ENCODE assay signal across 1 cellular context in the genomic region with DNA sequence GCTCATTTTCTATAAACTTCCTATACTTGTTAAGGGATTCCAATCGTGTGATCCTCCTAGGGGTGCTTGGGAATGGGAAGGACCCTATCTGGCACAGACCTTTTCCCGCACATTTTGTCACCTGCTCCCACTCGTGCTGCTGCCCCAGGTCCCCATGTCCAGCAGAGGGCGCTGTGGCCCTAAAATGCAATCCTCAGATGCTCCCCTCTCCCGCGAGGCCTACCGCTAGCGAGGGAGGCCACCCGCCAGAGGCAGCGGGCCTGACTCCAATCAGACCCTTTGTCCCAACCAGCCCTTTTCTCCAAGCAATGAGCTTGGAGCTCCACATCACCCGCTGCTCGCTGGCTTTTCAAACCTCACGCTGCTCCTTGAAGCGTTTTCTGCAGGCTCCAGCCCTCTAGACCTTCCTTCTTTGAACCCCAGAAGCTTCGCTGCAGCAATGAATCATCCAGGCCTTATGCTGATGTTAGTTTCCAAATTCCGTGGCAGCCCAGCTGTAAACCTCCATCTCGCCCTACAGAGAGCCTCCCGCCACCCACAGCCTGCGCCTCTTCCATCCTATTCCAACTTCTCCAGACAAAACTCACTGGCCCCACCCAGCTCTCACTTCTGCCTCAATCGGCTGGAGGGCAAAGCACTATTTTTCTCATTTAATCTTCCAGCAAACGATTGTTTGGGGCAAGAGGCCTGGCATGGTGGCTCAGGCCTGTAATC.
A peak's percentile ranks its signal among the peaks of the same experiment; 100 is the strongest.
TF ChIP-seq lines count a peak whose summit lies in the region.

No MANE protein-coding gene starts in this region.

TF ChIP-seq in HepG2, 621 proteins besides CTCF, POLR2A, EP300 and RAD21 (continued from another document and continues in another):
- TF ChIP-seq LBX2 (CRISPR knock-in tag; IDR thresholded peaks at IDR 0.05; ENCODE audit: borderline replicate concordance) (no peak), ZNF609 (CRISPR knock-in tag; IDR thresholded peaks at IDR 0.05; ENCODE audit: borderline replicate concordance) (no peak), RAD51 (IDR thresholded peaks at IDR 0.05; ENCODE audit: borderline replicate concordance) (no peak), CHD2 (IDR thresholded peaks at IDR 0.05; ENCODE audit: low read depth, low read length) (peak; percentile 72), ZNF770 (CRISPR knock-in tag; IDR thresholded peaks at IDR 0.05) (peak; percentile 79), HOXA5 (CRISPR knock-in tag; IDR thresholded peaks at IDR 0.05) (peak; percentile 72; the same call in 1 of the 2 replicates), ZNF367 (CRISPR knock-in tag; IDR thresholded peaks at IDR 0.05; ENCODE audit: borderline replicate concordance) (no peak; the same call in 1 of the 2 replicates), HNF1B (CRISPR knock-in tag; IDR thresholded peaks at IDR 0.05) (peak; percentile 79), GTF3A (CRISPR knock-in tag; conservative IDR thresholded peaks at IDR 0.05) (no peak), GATA4 (IDR thresholded peaks at IDR 0.05; ENCODE audit: borderline replicate concordance, low read depth) (no peak), MEIS1 (CRISPR knock-in tag; IDR thresholded peaks at IDR 0.05; ENCODE audit: borderline replicate concordance) (0 out of 2 replicates have a peak, but pooled peaks have one; percentile 61), PPARG (CRISPR knock-in tag; conservative IDR thresholded peaks at IDR 0.05) (no peak), ZFAT (CRISPR knock-in tag; conservative IDR thresholded peaks at IDR 0.05) (no peak), RORA (CRISPR knock-in tag; IDR thresholded peaks at IDR 0.05) (no peak), ZNF891 (CRISPR knock-in tag; IDR thresholded peaks at IDR 0.05) (peak; percentile 82; the same call in 1 of the 2 replicates), ZBTB40 (IDR thresholded peaks at IDR 0.05) (no peak), ZBTB40 (CRISPR knock-in tag; IDR thresholded peaks at IDR 0.05) (no peak), THAP11 (CRISPR knock-in tag; IDR thresholded peaks at IDR 0.05) (peak; percentile 53), JUND (CRISPR knock-in tag; IDR thresholded peaks at IDR 0.05) (0 out of 2 replicates have a peak, but pooled peaks have one; percentile 24)
- TF ChIP-seq, protein P1, sequence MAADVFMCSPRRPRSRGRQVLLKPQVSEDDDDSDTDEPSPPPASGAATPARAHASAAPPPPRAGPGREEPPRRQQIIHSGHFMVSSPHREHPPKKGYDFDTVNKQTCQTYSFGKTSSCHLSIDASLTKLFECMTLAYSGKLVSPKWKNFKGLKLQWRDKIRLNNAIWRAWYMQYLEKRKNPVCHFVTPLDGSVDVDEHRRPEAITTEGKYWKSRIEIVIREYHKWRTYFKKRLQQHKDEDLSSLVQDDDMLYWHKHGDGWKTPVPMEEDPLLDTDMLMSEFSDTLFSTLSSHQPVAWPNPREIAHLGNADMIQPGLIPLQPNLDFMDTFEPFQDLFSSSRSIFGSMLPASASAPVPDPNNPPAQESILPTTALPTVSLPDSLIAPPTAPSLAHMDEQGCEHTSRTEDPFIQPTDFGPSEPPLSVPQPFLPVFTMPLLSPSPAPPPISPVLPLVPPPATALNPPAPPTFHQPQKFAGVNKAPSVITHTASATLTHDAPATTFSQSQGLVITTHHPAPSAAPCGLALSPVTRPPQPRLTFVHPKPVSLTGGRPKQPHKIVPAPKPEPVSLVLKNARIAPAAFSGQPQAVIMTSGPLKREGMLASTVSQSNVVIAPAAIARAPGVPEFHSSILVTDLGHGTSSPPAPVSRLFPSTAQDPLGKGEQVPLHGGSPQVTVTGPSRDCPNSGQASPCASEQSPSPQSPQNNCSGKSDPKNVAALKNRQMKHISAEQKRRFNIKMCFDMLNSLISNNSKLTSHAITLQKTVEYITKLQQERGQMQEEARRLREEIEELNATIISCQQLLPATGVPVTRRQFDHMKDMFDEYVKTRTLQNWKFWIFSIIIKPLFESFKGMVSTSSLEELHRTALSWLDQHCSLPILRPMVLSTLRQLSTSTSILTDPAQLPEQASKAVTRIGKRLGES (CRISPR knock-in tag; IDR thresholded peaks at IDR 0.05; ENCODE audit: borderline replicate concordance), result no peak
- TF ChIP-seq, protein P2, sequence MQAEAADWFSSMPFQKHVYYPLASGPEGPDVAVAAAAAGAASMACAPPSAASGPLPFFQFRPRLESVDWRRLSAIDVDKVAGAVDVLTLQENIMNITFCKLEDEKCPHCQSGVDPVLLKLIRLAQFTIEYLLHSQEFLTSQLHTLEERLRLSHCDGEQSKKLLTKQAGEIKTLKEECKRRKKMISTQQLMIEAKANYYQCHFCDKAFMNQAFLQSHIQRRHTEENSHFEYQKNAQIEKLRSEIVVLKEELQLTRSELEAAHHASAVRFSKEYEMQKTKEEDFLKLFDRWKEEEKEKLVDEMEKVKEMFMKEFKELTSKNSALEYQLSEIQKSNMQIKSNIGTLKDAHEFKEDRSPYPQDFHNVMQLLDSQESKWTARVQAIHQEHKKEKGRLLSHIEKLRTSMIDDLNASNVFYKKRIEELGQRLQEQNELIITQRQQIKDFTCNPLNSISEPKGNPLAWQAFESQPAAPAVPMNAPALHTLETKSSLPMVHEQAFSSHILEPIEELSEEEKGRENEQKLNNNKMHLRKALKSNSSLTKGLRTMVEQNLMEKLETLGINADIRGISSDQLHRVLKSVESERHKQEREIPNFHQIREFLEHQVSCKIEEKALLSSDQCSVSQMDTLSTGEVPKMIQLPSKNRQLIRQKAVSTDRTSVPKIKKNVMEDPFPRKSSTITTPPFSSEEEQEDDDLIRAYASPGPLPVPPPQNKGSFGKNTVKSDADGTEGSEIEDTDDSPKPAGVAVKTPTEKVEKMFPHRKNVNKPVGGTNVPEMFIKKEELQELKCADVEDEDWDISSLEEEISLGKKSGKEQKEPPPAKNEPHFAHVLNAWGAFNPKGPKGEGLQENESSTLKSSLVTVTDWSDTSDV (CRISPR knock-in tag; IDR thresholded peaks at IDR 0.05), result no peak
